14 cellular contexts compared by ENCODE assay signal in genomic region chr20:25285091-25285647, GRCh38. TPM values are rescaled to one million over a fixed set of nuclear protein-coding genes. Genes with fewer than 3 reads are reported as not detected.
A peak's percentile ranks its signal among the peaks of the same experiment; 100 is the strongest.
DNase-seq lines count a peak whose midpoint lies in the region; ATAC-seq and TF ChIP-seq lines count a peak whose summit lies in the region.
"Had no signal": no experiment of that assay in that cellular context is flagged by ENCODE, and none has a peak within 500 bp of the region (broad histone marks: within the 10 kb centered on the region; RNA-seq: fewer than 3 reads in every experiment).

No MANE protein-coding gene starts in this region.

- ATAC-seq in right cardiac atrium = no peak
- ATAC-seq in stimulated activated effector memory CD8-positive, alpha-beta T cell treated with anti-CD3 and anti-CD28 coated beads, Interleukin-12 subunit alpha, Interleukin-12 subunit beta, amount 100 ng/mL, for 72 hours = no peak
- ATAC-seq in SK-N-SH treated with all-trans-retinoic acid at 6 μM for 48 hours = no peak
- no peak for ATAC-seq in effector memory CD8-positive, alpha-beta T cell (replicated peaks)
- ATAC-seq in GM19035 (IDR thresholded peaks at IDR 0.05; ENCODE audit: unreplicated experiment) = no peak
- ATAC-seq: activated CD4-positive, CD25-positive, alpha-beta regulatory T cell treated with anti-CD3 and anti-CD28 coated beads, Interleukin-2, amount 50 U/mL, for 24 hours had no signal

- H3K4me1 ChIP-seq in right cardiac atrium (ENCODE audit: control insufficient read depth, insufficient read depth, low read length) = no peaks in the 10 kb centered on the region

- H3K9me3 Mint-ChIP-seq in stimulated activated effector memory CD8-positive, alpha-beta T cell treated with anti-CD3 and anti-CD28 coated beads, Interleukin-12 subunit alpha, Interleukin-12 subunit beta, amount 100 ng/mL, for 72 hours = no peaks in the 10 kb centered on the region
- no peaks in the 10 kb centered on the region for H3K9me3 Mint-ChIP-seq in effector memory CD8-positive, alpha-beta T cell
- H3K9me3 Mint-ChIP-seq: memory B cell had no signal

- no peaks in the 10 kb centered on the region for H3K27me3 Mint-ChIP-seq in effector memory CD8-positive, alpha-beta T cell
- H3K27me3 Mint-ChIP-seq: memory B cell had no signal

- WGBS in right cardiac atrium = 81% methylated on average over 26 of the region's 26 CpGs

- H3K27ac Mint-ChIP-seq in stimulated activated effector memory CD8-positive, alpha-beta T cell treated with anti-CD3 and anti-CD28 coated beads, Interleukin-12 subunit alpha, Interleukin-12 subunit beta, amount 100 ng/mL, for 72 hours = peak overlapping the region; percentile 33
- H3K27ac Mint-ChIP-seq in effector memory CD8-positive, alpha-beta T cell = no peak overlapping the region
- H3K27ac Mint-ChIP-seq: memory B cell had no signal

- H3K27me3 ChIP-seq in WERI-Rb-1 (ENCODE audit: insufficient read depth, low read depth, severe bottlenecking) (no peaks in the 10 kb centered on the region), right cardiac atrium (ENCODE audit: control insufficient read depth, insufficient read depth) (no peaks in the 10 kb centered on the region)

- peaks cover 59% of the 10 kb centered on the region for H3K36me3 Mint-ChIP-seq in stimulated activated effector memory CD8-positive, alpha-beta T cell treated with anti-CD3 and anti-CD28 coated beads, Interleukin-12 subunit alpha, Interleukin-12 subunit beta, amount 100 ng/mL, for 72 hours
- H3K36me3 Mint-ChIP-seq in effector memory CD8-positive, alpha-beta T cell (ENCODE audit: insufficient read depth) = peaks cover 21% of the 10 kb centered on the region

- H3K4me3 Mint-ChIP-seq in stimulated activated effector memory CD8-positive, alpha-beta T cell treated with anti-CD3 and anti-CD28 coated beads, Interleukin-12 subunit alpha, Interleukin-12 subunit beta, amount 100 ng/mL, for 72 hours = no peak overlapping the region
- no peak overlapping the region for H3K4me3 Mint-ChIP-seq in effector memory CD8-positive, alpha-beta T cell
- H3K4me3 Mint-ChIP-seq: memory B cell had no signal

- no peaks in the 10 kb centered on the region for H3K9me3 ChIP-seq in WERI-Rb-1 (ENCODE audit: severe bottlenecking)
- no peaks in the 10 kb centered on the region for H3K9me3 ChIP-seq in right cardiac atrium (ENCODE audit: control insufficient read depth, low read length)
- H3K9me3 ChIP-seq: thoracic aorta had no signal

- H3K4me3 ChIP-seq in WERI-Rb-1 (ENCODE audit: low read depth, low read length) (no peak overlapping the region), right cardiac atrium (ENCODE audit: low read length) (no peak overlapping the region)
- H3K4me3 ChIP-seq: thoracic aorta had no signal

- peak; percentile 22; the same call in 1 of the 2 replicates for TF ChIP-seq CTCF in WERI-Rb-1 (IDR thresholded peaks at IDR 0.05; ENCODE audit: low read depth, low read length)

- peaks cover 9% of the 10 kb centered on the region for H3K4me1 Mint-ChIP-seq in stimulated activated effector memory CD8-positive, alpha-beta T cell treated with anti-CD3 and anti-CD28 coated beads, Interleukin-12 subunit alpha, Interleukin-12 subunit beta, amount 100 ng/mL, for 72 hours
- peaks cover 0 to 2% of the 10 kb centered on the region in 2 donors for H3K4me1 Mint-ChIP-seq in effector memory CD8-positive, alpha-beta T cell (ENCODE audit: low read depth in 2 of 2)

- no peak overlapping the region for H3K27ac ChIP-seq in WERI-Rb-1
- no peak overlapping the region for H3K27ac ChIP-seq in right cardiac atrium (ENCODE audit: low read length)
- H3K27ac ChIP-seq: thoracic aorta had no signal

- intact Hi-C loops in right cardiac atrium (cut with DNase I) = no loop called here

- DNase-seq in activated CD8-positive, alpha-beta memory T cell treated with anti-CD3 and anti-CD28 coated beads, Interleukin-2, amount 50 U/mL, for 4 hours = peak; percentile 4
- DNase-seq in activated CD8-positive, alpha-beta memory T cell treated with anti-CD3 and anti-CD28 coated beads for 24 hours = no peak
- DNase-seq in WERI-Rb-1 (peak; percentile 22), right cardiac atrium (peak in 2 of 3 donors; percentile 33 to 47)
- DNase-seq in stimulated activated effector memory CD8-positive, alpha-beta T cell treated with anti-CD3 and anti-CD28 coated beads, Interleukin-12 subunit alpha, Interleukin-12 subunit beta, amount 100 ng/mL, for 72 hours (ENCODE audit: low spot score in 2 of 2) = no peak
- DNase-seq in effector memory CD8-positive, alpha-beta T cell = no peak
- DNase-seq: ACHN, cortex of kidney, NCI-H510A had no signal

- peaks cover 98% of the 10 kb centered on the region for H3K36me3 ChIP-seq in WERI-Rb-1

TF ChIP-seq in SK-N-SH treated with all-trans-retinoic acid at 6 μM for 48 hours, 23 proteins besides CTCF, POLR2A, EP300 and RAD21:
- TF ChIP-seq ZNF70 (CRISPR knock-in tag; IDR thresholded peaks at IDR 0.05) = no peak
- TF ChIP-seq ISL1 (CRISPR knock-in tag; IDR thresholded peaks at IDR 0.05) = no peak
- TF ChIP-seq POU6F1 (CRISPR knock-in tag; IDR thresholded peaks at IDR 0.05; ENCODE audit: borderline replicate concordance, low read depth) = no peak
- no peak for TF ChIP-seq ZFP3 (CRISPR knock-in tag; IDR thresholded peaks at IDR 0.05)
- no peak for TF ChIP-seq TSHZ2 (CRISPR knock-in tag; IDR thresholded peaks at IDR 0.05)
- TF ChIP-seq ARNTL (CRISPR knock-in tag; IDR thresholded peaks at IDR 0.05; ENCODE audit: borderline replicate concordance, low read depth) = no peak
- TF ChIP-seq BACH2 (CRISPR knock-in tag; IDR thresholded peaks at IDR 0.05; ENCODE audit: borderline replicate concordance) = no peak

RNA-seq across cellular contexts. Expression of gene PYGB, which starts 37.3 kb away (rescaled TPM):
- 100 to 1,000 TPM; 154 to 219 (median 194) TPM for total RNA-seq in right cardiac atrium
- polyA plus RNA-seq in right cardiac atrium = 136 TPM

Comparison
In these comparisons a context has a peak if more than half of its experiments do, and no peak if none do; other contexts are left out.
1. DNase-seq: peak in activated CD8-positive, alpha-beta memory T cell treated with anti-CD3 and anti-CD28 coated beads, Interleukin-2, amount 50 U/mL, for 4 hours (single experiment), WERI-Rb-1 (single experiment) and right cardiac atrium (2 of 3); none in activated CD8-positive, alpha-beta memory T cell treated with anti-CD3 and anti-CD28 coated beads for 24 hours (single experiment), stimulated activated effector memory CD8-positive, alpha-beta T cell treated with anti-CD3 and anti-CD28 coated beads, Interleukin-12 subunit alpha, Interleukin-12 subunit beta, amount 100 ng/mL, for 72 hours (0 of 2) and effector memory CD8-positive, alpha-beta T cell (0 of 3).